Comparison of ENCODE assay signal across 7 cellular contexts in the genomic region with DNA sequence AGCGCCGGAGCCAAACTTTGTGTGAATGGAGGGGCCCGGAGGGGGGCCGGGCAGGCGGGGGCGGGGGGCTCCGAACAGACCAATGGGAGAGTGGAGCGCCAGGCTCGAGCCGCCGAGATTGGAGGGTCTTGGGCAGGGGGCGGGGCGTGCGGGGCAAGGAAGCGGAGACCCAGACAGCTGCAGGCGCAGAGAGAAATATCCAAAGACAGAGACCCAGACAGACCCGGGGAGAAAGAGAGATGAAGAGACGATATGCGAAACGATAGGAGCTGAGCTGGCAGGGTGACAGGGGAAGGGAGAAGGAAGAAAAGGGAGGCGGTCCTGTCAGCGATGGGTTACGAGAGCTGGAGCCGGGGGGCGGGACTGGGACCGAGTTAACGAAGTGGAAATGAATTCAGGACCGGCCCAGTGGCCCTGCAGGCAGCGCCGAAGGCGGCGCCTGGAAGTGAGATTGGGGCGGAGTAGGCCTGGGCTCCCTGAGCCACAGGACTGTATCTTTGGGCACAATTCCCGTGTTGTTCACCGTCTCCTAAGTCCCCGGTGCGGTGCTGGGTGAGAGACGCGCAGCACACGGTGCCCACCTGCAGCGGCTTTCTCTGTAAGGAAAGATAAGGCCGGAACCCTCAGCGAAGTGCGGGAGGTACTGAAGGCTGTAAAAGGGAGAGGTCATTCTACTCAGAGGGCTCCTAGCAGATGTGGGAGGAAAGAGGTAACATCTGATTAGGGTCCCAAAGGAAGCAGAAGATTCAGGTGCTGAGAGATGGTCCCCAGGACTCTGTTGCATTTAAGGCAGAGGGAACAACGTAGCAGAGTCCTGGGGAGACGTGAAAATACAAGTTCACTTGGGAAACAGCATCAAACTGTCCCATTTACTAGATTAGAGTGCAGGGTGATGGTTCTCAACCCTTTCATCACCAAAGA. TPM values are rescaled to one million over a fixed set of nuclear protein-coding genes. Genes with fewer than 3 reads are reported as not detected.
A peak's percentile ranks its signal among the peaks of the same experiment; 100 is the strongest.
DNase-seq lines count a peak whose midpoint lies in the region; ATAC-seq and TF ChIP-seq lines count a peak whose summit lies in the region.

No MANE protein-coding gene starts in this region.

- in situ Hi-C loops in GM13976 (cut with MboI; ENCODE audit: low sequenced_read_pairs, unreplicated experiment) = no loop called here

- DNase-seq in GM13976 (ENCODE audit: low spot score) (peak; percentile 77), NCI-H128 (lab: John Stamatoyannopoulos, UW; ENCODE audit: unreplicated experiment) (peak; percentile 30), cerebellum (ENCODE audit: low spot score) (peak; percentile 92), kidney epithelial cell (ENCODE audit: low read depth) (no peak)
- DNase-seq in activated CD4-positive, alpha-beta T cell treated with anti-CD3 and anti-CD28 coated beads for 24 hours (ENCODE audit: low read depth in 2 of 2) = peak; percentile 40 to 44
- peak in 2 of 3 donors; percentile 24 to 36 for DNase-seq in stimulated activated CD4-positive, alpha-beta T cell treated with anti-CD3 and anti-CD28 coated beads, Interleukin-12 subunit alpha, Interleukin-12 subunit beta, amount 100 ng/mL, for 48 hours (ENCODE audit: low read depth in 2 of 3, low spot score in 1 of 3)

- no peaks in the 10 kb centered on the region for H3K36me3 ChIP-seq in kidney epithelial cell (ENCODE audit: control insufficient read depth, insufficient read depth, low read length)

- peaks cover 42% of the 10 kb centered on the region for H3K27me3 ChIP-seq in kidney epithelial cell (ENCODE audit: control insufficient read depth, insufficient read depth, low read length)

- peak overlapping the region; percentile 40 for H3K4me3 ChIP-seq in kidney epithelial cell (ENCODE audit: low read depth, low read length)

- TF ChIP-seq CTCF in GM13976 (IDR thresholded peaks at IDR 0.05; ENCODE audit: borderline replicate concordance, control extremely low read depth, extremely low read depth, insufficient read depth, missing control alignments) = no peak
- no peak for TF ChIP-seq CTCF in kidney epithelial cell (IDR thresholded peaks at IDR 0.05; ENCODE audit: insufficient read depth, low read length, poor library complexity, severe bottlenecking)

- no peak for ATAC-seq in HG03135 (IDR thresholded peaks at IDR 0.05; ENCODE audit: unreplicated experiment)

RNA-seq across cellular contexts. Expression of gene KCNJ10, which starts 0.5 kb away (rescaled TPM):
- total RNA-seq in cerebellum (3.4 TPM), kidney epithelial cell (0.04 TPM in 1 of 2 replicates, not detected in the other)

RNA-seq across cellular contexts. Expression of gene KCNJ9, which starts 10.8 kb away (rescaled TPM):
- total RNA-seq in cerebellum (12.0 TPM), kidney epithelial cell (not detected in 2 replicates)

RNA-seq across cellular contexts. Expression of gene IGSF8, which starts 27.9 kb away (rescaled TPM):
- total RNA-seq in cerebellum (24.0 TPM), kidney epithelial cell (32.9 and 44.3 TPM in 2 replicates)

RNA-seq across cellular contexts. Expression of gene PIGM, which starts 38.7 kb away (rescaled TPM):
- 8.7 TPM for total RNA-seq in cerebellum
- total RNA-seq in kidney epithelial cell = 5.3 and 5.5 TPM in 2 replicates

RNA-seq across cellular contexts. Expression of gene ATP1A2, which starts 45.1 kb away (rescaled TPM):
- total RNA-seq in cerebellum (118 TPM), kidney epithelial cell (0.04 and 0.07 TPM in 2 replicates)

Comparison
In these comparisons a context has a peak if more than half of its experiments do, and no peak if none do; other contexts are left out.
1. RNA of gene KCNJ9, which starts 10.8 kb away (total RNA-seq): 12.0 TPM in cerebellum (single experiment); not detected in kidney epithelial cell; every median in the first group is over 10 times any median in the second.